20 cellular contexts compared by ENCODE assay signal in genomic region chr4:25816591-25817058, GRCh38. TPM values are rescaled to one million over a fixed set of nuclear protein-coding genes. Genes with fewer than 3 reads are reported as not detected.
A peak's percentile ranks its signal among the peaks of the same experiment; 100 is the strongest.
DNase-seq lines count a peak whose midpoint lies in the region; ATAC-seq and TF ChIP-seq lines count a peak whose summit lies in the region.
"Had no signal": no experiment of that assay in that cellular context is flagged by ENCODE, and none has a peak within 500 bp of the region (broad histone marks: within the 10 kb centered on the region; RNA-seq: fewer than 3 reads in every experiment).

No MANE protein-coding gene starts in this region.

- H3K9me2 ChIP-seq in SK-N-SH, result no peaks in the 10 kb centered on the region

- H4K5ac ChIP-seq in mesendoderm (ENCODE audit: low read length), result no peak overlapping the region

- POLR2A ChIA-PET in SK-N-SH (lab: Yijun Ruan, JAX), result no interaction called here

- H4K20me1 ChIP-seq in SK-N-SH (ENCODE audit: insufficient read depth), result no peaks in the 10 kb centered on the region
- H4K20me1 ChIP-seq: BLaER1 had no signal

- H3K9ac ChIP-seq in SK-N-SH, result no peak overlapping the region; the same call in 1 of the 2 replicates
- H3K9ac ChIP-seq in mesendoderm (ENCODE audit: low read length), result no peak overlapping the region
- H3K9ac ChIP-seq: BLaER1, KMS-11 had no signal

- ATAC-seq in SK-N-SH treated with all-trans-retinoic acid at 6 μM for 48 hours, result no peak
- ATAC-seq in foreskin keratinocyte, result no peak
- ATAC-seq: GM12878, GM23338, HCT116 had no signal

- TF ChIP-seq RAD21 in SK-N-SH (IDR thresholded peaks at IDR 0.05; ENCODE audit: low read length), result no peak

- no peak overlapping the region for H2AK5ac ChIP-seq in mesendoderm (ENCODE audit: low read length)

- no peak overlapping the region for H3K4ac ChIP-seq in mesendoderm (ENCODE audit: low read depth, low read length)

- peaks cover 38% of the 10 kb centered on the region for H3F3A ChIP-seq in SK-N-SH (replicated peaks; ENCODE audit: insufficient read depth)

- no peak overlapping the region for H2BK120ac ChIP-seq in mesendoderm (ENCODE audit: low read depth, low read length)

- TF ChIP-seq EP300 in SK-N-SH (IDR thresholded peaks at IDR 0.05; ENCODE audit: borderline replicate concordance in 1 of 2, low read depth in 1 of 2, low read length in 1 of 2), result no peak

- H2BK5ac ChIP-seq in mesendoderm (ENCODE audit: low read length), result no peak overlapping the region

- H3K4me1 ChIP-seq in SK-N-SH (ENCODE audit: control insufficient read depth in 1 of 2, insufficient read depth in 2 of 2, low read depth in 1 of 2, low read length in 1 of 2), result peaks cover 0 to 42% of the 10 kb centered on the region in 2 experiments; a peak in 2 of 4 replicates
- peaks cover 2% of the 10 kb centered on the region for H3K4me1 ChIP-seq in mesendoderm (ENCODE audit: control insufficient read depth, low read depth, low read length)
- H3K4me1 ChIP-seq in foreskin keratinocyte, result peaks cover 19% of the 10 kb centered on the region
- H3K4me1 ChIP-seq: BLaER1 had no signal

- TF ChIP-seq CTCF in SK-N-SH (IDR thresholded peaks at IDR 0.05) (no peak), coronary artery (IDR thresholded peaks at IDR 0.05) (no peak), foreskin keratinocyte (conservative IDR thresholded peaks at IDR 0.05) (no peak)

- H3K56ac ChIP-seq in mesendoderm (ENCODE audit: low read length), result no peak overlapping the region

- CTCF ChIA-PET in SK-N-SH (lab: Yijun Ruan, JAX), result no interaction called here

- H3K79me1 ChIP-seq in mesendoderm (ENCODE audit: low read length), result no peaks in the 10 kb centered on the region

- no peak overlapping the region for H4K8ac ChIP-seq in mesendoderm (ENCODE audit: low read depth, low read length)

- no peaks in the 10 kb centered on the region for H3K9me3 ChIP-seq in SK-N-SH
- H3K9me3 ChIP-seq: BLaER1 had no signal

- no peaks in the 10 kb centered on the region for H3K79me2 ChIP-seq in SK-N-SH (ENCODE audit: insufficient read depth)
- no peaks in the 10 kb centered on the region for H3K79me2 ChIP-seq in mesendoderm (ENCODE audit: control insufficient read depth, insufficient read depth, low read length)

- DNase-seq in SK-N-SH, result no peak
- DNase-seq in coronary artery (ENCODE audit: low spot score), result peak; percentile 17
- peak; percentile 62 for DNase-seq in mesendoderm
- DNase-seq in epidermal melanocyte (ENCODE audit: insufficient read length, low spot score), result no peak
- no peak for DNase-seq in UCSD-AML1 (lab: John Stamatoyannopoulos, UW; ENCODE audit: unreplicated experiment)
- no peak for DNase-seq in foreskin keratinocyte
- no peak for DNase-seq in DMS53 treated with DMSO at 0.1 percent for 48 hours (lab: John Stamatoyannopoulos, UW; ENCODE audit: unreplicated experiment)
- DNase-seq: GDM1, NCI-H146, NCI-H2081 treated with DMSO at 0.1 percent for 48 hours, NCI-H510A treated with DMSO at 0.1 percent for 48 hours, NCI-H82 had no signal

- H3K27me3 ChIP-seq in SK-N-SH (ENCODE audit: insufficient read depth), result no peaks in the 10 kb centered on the region
- H3K27me3 ChIP-seq in mesendoderm (ENCODE audit: insufficient read depth, low read length, poor library complexity), result no peaks in the 10 kb centered on the region
- no peaks in the 10 kb centered on the region for H3K27me3 ChIP-seq in foreskin keratinocyte
- H3K27me3 ChIP-seq: BLaER1 had no signal

- H3K18ac ChIP-seq in mesendoderm (ENCODE audit: low read length), result no peak overlapping the region

- no peak overlapping the region for H2AFZ ChIP-seq in SK-N-SH (ENCODE audit: low read depth)
- H2AFZ ChIP-seq: GM23338 had no signal

- no peaks in the 10 kb centered on the region for H3K36me3 ChIP-seq in SK-N-SH (replicated peaks in 1 of 2; ENCODE audit: control insufficient read depth in 1 of 2, insufficient read depth in 2 of 2, low read length in 1 of 2)
- no peaks in the 10 kb centered on the region for H3K36me3 ChIP-seq in mesendoderm (ENCODE audit: control insufficient read depth, insufficient read depth, low read length)

- H3K27ac ChIP-seq in SK-N-SH (ENCODE audit: low read depth in 2 of 2, low read length in 1 of 2) (peak overlapping the region in 1 of 2 experiments; percentile 72; a peak in 2 of 4 replicates), coronary artery (no peak overlapping the region), mesendoderm (ENCODE audit: low read depth, low read length) (no peak overlapping the region), foreskin keratinocyte (no peak overlapping the region)
- H3K27ac ChIP-seq: 22Rv1, BLaER1, KMS-11, RWPE1 had no signal

- 81% methylated on average over 2 of the region's 2 CpGs for WGBS in SK-N-SH (ENCODE audit: low lambda C conversion rate)
- WGBS in mesendoderm (ENCODE audit: extremely low coverage, insufficient coverage, low lambda C conversion rate), result no CpG with 5 or more reads among the region's 2 CpGs

- no peak overlapping the region for H2BK15ac ChIP-seq in mesendoderm (replicated peaks; ENCODE audit: low read depth)

- H3K23ac ChIP-seq in mesendoderm (ENCODE audit: low read length), result no peak overlapping the region

- H3K4me3 ChIP-seq in SK-N-SH (ENCODE audit: low read depth in 2 of 2, low read length in 1 of 2), result no peak overlapping the region
- H3K4me3 ChIP-seq in coronary artery, result no peak overlapping the region
- no peak overlapping the region for H3K4me3 ChIP-seq in mesendoderm (ENCODE audit: low read length)
- H3K4me3 ChIP-seq: BLaER1, GM12878, GM23338 had no signal

- peak overlapping the region; percentile 42; the same call in 1 of the 2 replicates for H3K4me2 ChIP-seq in SK-N-SH
- no peak overlapping the region for H3K4me2 ChIP-seq in mesendoderm (ENCODE audit: low read length)
- H3K4me2 ChIP-seq: BLaER1, GM23338, KMS-11 had no signal

TF ChIP-seq in SK-N-SH, 30 proteins besides CTCF, POLR2A, EP300 and RAD21:
- no peak for TF ChIP-seq ELF1 (IDR thresholded peaks at IDR 0.05)
- no peak for TF ChIP-seq FOSL2 (IDR thresholded peaks at IDR 0.05; ENCODE audit: borderline replicate concordance, low read depth)
- no peak for TF ChIP-seq TCF12 (IDR thresholded peaks at IDR 0.05)
- no peak for TF ChIP-seq RXRA (IDR thresholded peaks at IDR 0.05; ENCODE audit: borderline replicate concordance, low read depth)
- TF ChIP-seq, protein P1, sequence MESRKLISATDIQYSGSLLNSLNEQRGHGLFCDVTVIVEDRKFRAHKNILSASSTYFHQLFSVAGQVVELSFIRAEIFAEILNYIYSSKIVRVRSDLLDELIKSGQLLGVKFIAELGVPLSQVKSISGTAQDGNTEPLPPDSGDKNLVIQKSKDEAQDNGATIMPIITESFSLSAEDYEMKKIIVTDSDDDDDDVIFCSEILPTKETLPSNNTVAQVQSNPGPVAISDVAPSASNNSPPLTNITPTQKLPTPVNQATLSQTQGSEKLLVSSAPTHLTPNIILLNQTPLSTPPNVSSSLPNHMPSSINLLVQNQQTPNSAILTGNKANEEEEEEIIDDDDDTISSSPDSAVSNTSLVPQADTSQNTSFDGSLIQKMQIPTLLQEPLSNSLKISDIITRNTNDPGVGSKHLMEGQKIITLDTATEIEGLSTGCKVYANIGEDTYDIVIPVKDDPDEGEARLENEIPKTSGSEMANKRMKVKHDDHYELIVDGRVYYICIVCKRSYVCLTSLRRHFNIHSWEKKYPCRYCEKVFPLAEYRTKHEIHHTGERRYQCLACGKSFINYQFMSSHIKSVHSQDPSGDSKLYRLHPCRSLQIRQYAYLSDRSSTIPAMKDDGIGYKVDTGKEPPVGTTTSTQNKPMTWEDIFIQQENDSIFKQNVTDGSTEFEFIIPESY (IDR thresholded peaks at IDR 0.05; ENCODE audit: borderline replicate concordance, low read depth), result no peak

TF ChIP-seq in SK-N-SH treated with all-trans-retinoic acid at 6 μM for 48 hours, 23 proteins besides CTCF, POLR2A, EP300 and RAD21:
- no peak for TF ChIP-seq ESRRG (CRISPR knock-in tag; IDR thresholded peaks at IDR 0.05)
- no peak for TF ChIP-seq ZFP30 (CRISPR knock-in tag; IDR thresholded peaks at IDR 0.05)
- TF ChIP-seq CREB5 (CRISPR knock-in tag; IDR thresholded peaks at IDR 0.05; ENCODE audit: low read depth), result no peak
- no peak for TF ChIP-seq TCF4 (CRISPR knock-in tag; IDR thresholded peaks at IDR 0.05; ENCODE audit: borderline replicate concordance)
- TF ChIP-seq ZFP3 (CRISPR knock-in tag; IDR thresholded peaks at IDR 0.05), result no peak

RNA-seq across cellular contexts. Expression of gene SEL1L3, which starts 46.2 kb away (rescaled TPM):
- polyA plus RNA-seq in SK-N-SH (2012; rRNA removed) (2.2 and 3.7 TPM in 2 replicates), foreskin keratinocyte (15.8 and 17.2 TPM in 2 replicates)
- 3.8 and 4.1 TPM in 2 replicates for polyA plus RNA-seq in SK-N-SH (2012; cell fraction: cytosol; rRNA removed)
- 1.8 and 3.8 TPM in 2 replicates for polyA plus RNA-seq in SK-N-SH (2012; cell fraction: nucleus; rRNA removed)
- polyA plus RNA-seq in mesendoderm (2013, experiment 1 of 2), result 34.3 TPM
- 36.9 TPM for polyA plus RNA-seq in mesendoderm (2013, experiment 2 of 2)
- 31.7 and 33.3 TPM in 2 replicates for total RNA-seq in foreskin keratinocyte

Comparison
In these comparisons a context has a peak if more than half of its experiments do, and no peak if none do; other contexts are left out.
1. DNase-seq: peak in coronary artery (single experiment) and mesendoderm (single experiment); none in SK-N-SH (single experiment), epidermal melanocyte (single experiment), UCSD-AML1 (single experiment), foreskin keratinocyte (0 of 2) and DMS53 treated with DMSO at 0.1 percent for 48 hours (single experiment).